14 cellular contexts compared by ENCODE assay signal in genomic region chr6:33962186-33962585, GRCh38.
DNase-seq lines count a peak whose midpoint lies in the region; ATAC-seq and TF ChIP-seq lines count a peak whose summit lies in the region.
"Had no signal": no experiment of that assay in that cellular context is flagged by ENCODE, and none has a peak within 500 bp of the region (broad histone marks: within the 10 kb centered on the region; RNA-seq: fewer than 3 reads in every experiment).

No MANE protein-coding gene starts in this region.

- no peak overlapping the region for H3K27ac Mint-ChIP-seq in osteocyte (ENCODE audit: unreplicated experiment)
- H3K27ac Mint-ChIP-seq: activated CD8-positive, alpha-beta memory T cell treated with anti-CD3 and anti-CD28 coated beads, Interleukin-2, amount 10 ng/mL, durations not matched to agents 7 days and 5 days; activated naive CD4-positive, alpha-beta T cell treated with anti-CD3 and anti-CD28 coated beads for 36 hours had no signal

- H3K36me3 Mint-ChIP-seq in osteocyte (ENCODE audit: unreplicated experiment), result no peaks in the 10 kb centered on the region
- H3K36me3 Mint-ChIP-seq: activated CD8-positive, alpha-beta memory T cell treated with anti-CD3 and anti-CD28 coated beads, Interleukin-2, amount 10 ng/mL, durations not matched to agents 7 days and 5 days had no signal

- DNase-seq in DMS79 (lab: John Stamatoyannopoulos, UW), result peak; percentile 30
- DNase-seq in LHCN-M2 (ENCODE audit: low read depth), result peak; percentile 17
- peak; percentile 15 for DNase-seq in ecto neural progenitor cell (ENCODE audit: low spot score)
- peak; percentile 67 for DNase-seq in osteocyte (ENCODE audit: extremely low spot score, unreplicated experiment)
- DNase-seq in SW 1271 (lab: John Stamatoyannopoulos, UW), result no peak
- DNase-seq in NCI-H226, result no peak
- no peak for DNase-seq in stimulated activated CD8-positive, alpha-beta memory T cell treated with anti-CD3 and anti-CD28 coated beads, Interleukin-4, amount 100 ng/mL, for 48 hours
- DNase-seq: activated CD8-positive, alpha-beta memory T cell treated with anti-CD3 and anti-CD28 coated beads, Interleukin-2, amount 10 ng/mL, durations not matched to agents 7 days and 5 days; activated naive CD4-positive, alpha-beta T cell treated with anti-CD3 and anti-CD28 coated beads for 36 hours; midbrain; NCI-H1436 treated with DMSO at 0.1 percent for 48 hours; occipital lobe; stimulated activated naive CD8-positive, alpha-beta T cell treated with anti-CD3 and anti-CD28 coated beads, Interleukin-15, Interleukin-2, amounts not matched to agents 100 U/mL and 50 U/mL, for 24 hours had no signal

- no peak for ATAC-seq in GM18867 (IDR thresholded peaks at IDR 0.05; ENCODE audit: unreplicated experiment)
- ATAC-seq: activated CD8-positive, alpha-beta memory T cell treated with anti-CD3 and anti-CD28 coated beads, Interleukin-2, amount 10 ng/mL, durations not matched to agents 7 days and 5 days; stimulated activated naive CD8-positive, alpha-beta T cell treated with anti-CD3 and anti-CD28 coated beads, Interleukin-15, Interleukin-2, amounts not matched to agents 100 U/mL and 50 U/mL, for 24 hours had no signal

- no peak for TF ChIP-seq CTCF in osteocyte (IDR thresholded peaks at IDR 0.05)

- H3K9me3 Mint-ChIP-seq in osteocyte (ENCODE audit: unreplicated experiment), result no peaks in the 10 kb centered on the region
- H3K9me3 Mint-ChIP-seq: activated naive CD4-positive, alpha-beta T cell treated with anti-CD3 and anti-CD28 coated beads for 36 hours had no signal

- H3K4me1 Mint-ChIP-seq in osteocyte (ENCODE audit: unreplicated experiment), result no peaks in the 10 kb centered on the region
- H3K4me1 Mint-ChIP-seq: activated CD8-positive, alpha-beta memory T cell treated with anti-CD3 and anti-CD28 coated beads, Interleukin-2, amount 10 ng/mL, durations not matched to agents 7 days and 5 days had no signal

- H3K27me3 Mint-ChIP-seq in osteocyte (ENCODE audit: unreplicated experiment), result peaks cover 29% of the 10 kb centered on the region

- no peak overlapping the region for H3K4me3 Mint-ChIP-seq in osteocyte (ENCODE audit: unreplicated experiment)
- H3K4me3 Mint-ChIP-seq: activated CD8-positive, alpha-beta memory T cell treated with anti-CD3 and anti-CD28 coated beads, Interleukin-2, amount 10 ng/mL, durations not matched to agents 7 days and 5 days; activated naive CD4-positive, alpha-beta T cell treated with anti-CD3 and anti-CD28 coated beads for 36 hours had no signal

Comparison
In these comparisons a context has a peak if more than half of its experiments do, and no peak if none do; other contexts are left out.
1. DNase-seq: peak in DMS79 (single experiment), LHCN-M2 (single experiment), ecto neural progenitor cell (single experiment) and osteocyte (single experiment); none in SW 1271 (0 of 2), NCI-H226 (single experiment) and stimulated activated CD8-positive, alpha-beta memory T cell treated with anti-CD3 and anti-CD28 coated beads, Interleukin-4, amount 100 ng/mL, for 48 hours (single experiment).